In genomic region chr13:51742611-51743010, GRCh38 we compare ENCODE assay signal across 22 cellular contexts.
"Had no signal": no experiment of that assay in that cellular context is flagged by ENCODE, and none has a peak within 500 bp of the region (broad histone marks: within the 10 kb centered on the region; RNA-seq: fewer than 3 reads in every experiment).

No MANE protein-coding gene starts in this region.

- H3K4me1 Mint-ChIP-seq: IgD-negative memory B cell had no signal

- H3K27ac Mint-ChIP-seq: IgD-negative memory B cell had no signal

- H3K4me3 ChIP-seq: K562, SJCRH30 had no signal

- H3K4me1 ChIP-seq: SJCRH30 had no signal

- H3K27me3 ChIP-seq: SJCRH30 had no signal

- H3K27me3 Mint-ChIP-seq: IgD-negative memory B cell had no signal

- DNase-seq: Kasumi-1, MM.1S, NCI-H1092 treated with DMSO at 0.1 percent for 48 hours, NCI-H1436, NCI-H187, NCI-H2029, NCI-H2081 treated with DMSO at 0.1 percent for 48 hours, NCI-H2171, NCI-H226, NCI-H446, NCI-H510A, NCI-H524 treated with DMSO at 0.1 percent for 48 hours, NCI-H69, NCI-H774, SHP77 treated with DMSO at 0.1 percent for 48 hours, SJCRH30 had no signal

- H3K4me3 Mint-ChIP-seq: IgD-negative memory B cell had no signal

- H3K9ac ChIP-seq: KMS-11 had no signal

- ATAC-seq: K562, Panc1, SK-N-SH treated with all-trans-retinoic acid at 6 μM for 48 hours had no signal

- H3K9me3 Mint-ChIP-seq: IgD-negative memory B cell had no signal

- FAIRE-seq: K562 had no signal

- H3K27ac ChIP-seq: KMS-11, RWPE1, SJCRH30 had no signal

- H3K9me3 ChIP-seq: SJCRH30 had no signal

- H3K4me2 ChIP-seq: KMS-11 had no signal
